ENCODE assay signal across 17 cellular contexts in the genomic region with DNA sequence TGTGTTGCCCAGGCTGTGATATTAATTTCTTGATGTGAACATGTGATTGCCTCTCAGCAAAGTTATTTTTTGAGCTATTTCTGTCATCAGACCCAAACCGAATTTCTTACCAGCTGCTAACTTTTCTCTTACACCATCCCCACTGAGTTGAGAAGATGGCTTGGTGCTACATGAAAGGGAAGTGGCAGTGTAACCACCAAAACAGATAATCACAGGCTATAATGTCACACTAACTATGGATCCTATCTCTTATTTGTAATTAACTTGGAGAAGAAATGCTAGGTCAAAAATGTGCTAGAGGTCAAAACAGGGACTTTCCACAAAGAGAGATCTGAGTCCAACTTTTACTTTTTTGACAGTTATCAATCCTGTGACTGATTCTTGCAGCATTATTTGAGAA.
"Had no signal": no experiment of that assay in that cellular context is flagged by ENCODE, and none has a peak within 500 bp of the region (broad histone marks: within the 10 kb centered on the region; RNA-seq: fewer than 3 reads in every experiment).

No MANE protein-coding gene starts in this region.

- DNase-seq: activated CD4-positive, alpha-beta T cell treated with anti-CD3 and anti-CD28 coated beads, Interleukin-2, amount 50 U/mL, for 4 hours; activated effector memory CD4-positive, alpha-beta T cell treated with anti-CD3 and anti-CD28 coated beads, Interleukin-2, amount 50 U/mL, for 16 hours; activated T-cell treated with anti-CD3 and anti-CD28 coated beads, Interleukin-2, amount 50 U/mL, for 72 hours; adrenal gland; effector CD8-positive, alpha-beta T cell; heart right ventricle; left ventricle myocardium superior; retina; spleen; stimulated activated naive B cell treated with anti-CD40 and anti-IgM and Interleukin-4, amounts not matched to agents 10 μg/mL and 1 μg/mL and 100 μg/mL, for 72 hours; tibial artery; WERI-Rb-1 had no signal

- H3K27me3 Mint-ChIP-seq: dendritic cell treated with granulocyte-macrophage colony-stimulating factor and Interleukin-4, amounts not matched to agents 40 ng/mL and 50 ng/mL, for 4 days; stimulated activated naive B cell treated with anti-CD40 and anti-IgM and Interleukin-4, amounts not matched to agents 10 μg/mL and 1 μg/mL and 100 μg/mL, for 72 hours had no signal

- H3K36me3 ChIP-seq: adrenal gland, esophagus muscularis mucosa, gastroesophageal sphincter, heart right ventricle, spleen, tibial artery, WERI-Rb-1 had no signal

- ATAC-seq: activated naive CD4-positive, alpha-beta T cell treated with anti-CD3 and anti-CD28 coated beads, Interleukin-2, amount 50 U/mL, for 72 hours; activated T-cell treated with anti-CD3 and anti-CD28 coated beads, Interleukin-2, amount 50 U/mL, for 72 hours; gastroesophageal sphincter; heart right ventricle; left ventricle myocardium superior; stimulated activated naive B cell treated with anti-CD40 and anti-IgM and Interleukin-4, amounts not matched to agents 10 μg/mL and 1 μg/mL and 100 μg/mL, for 72 hours had no signal

- H3K27ac Mint-ChIP-seq: activated naive CD4-positive, alpha-beta T cell treated with anti-CD3 and anti-CD28 coated beads, Interleukin-2, amount 50 U/mL, for 72 hours; activated T-cell treated with anti-CD3 and anti-CD28 coated beads, Interleukin-2, amount 50 U/mL, for 72 hours; dendritic cell treated with granulocyte-macrophage colony-stimulating factor and Interleukin-4, amounts not matched to agents 40 ng/mL and 50 ng/mL, for 4 days; stimulated activated naive B cell treated with anti-CD40 and anti-IgM and Interleukin-4, amounts not matched to agents 10 μg/mL and 1 μg/mL and 100 μg/mL, for 72 hours had no signal

- H3K4me3 Mint-ChIP-seq: activated T-cell treated with anti-CD3 and anti-CD28 coated beads, Interleukin-2, amount 50 U/mL, for 72 hours; dendritic cell treated with granulocyte-macrophage colony-stimulating factor and Interleukin-4, amounts not matched to agents 40 ng/mL and 50 ng/mL, for 4 days; neural crest cell; stimulated activated naive B cell treated with anti-CD40 and anti-IgM and Interleukin-4, amounts not matched to agents 10 μg/mL and 1 μg/mL and 100 μg/mL, for 72 hours had no signal

- H3K4me1 Mint-ChIP-seq: stimulated activated naive B cell treated with anti-CD40 and anti-IgM and Interleukin-4, amounts not matched to agents 10 μg/mL and 1 μg/mL and 100 μg/mL, for 72 hours had no signal

- H3K4me3 ChIP-seq: adrenal gland, esophagus muscularis mucosa, gastroesophageal sphincter, heart right ventricle, spleen, tibial artery had no signal

- H3K36me3 Mint-ChIP-seq: activated naive CD4-positive, alpha-beta T cell treated with anti-CD3 and anti-CD28 coated beads, Interleukin-2, amount 50 U/mL, for 72 hours; stimulated activated naive B cell treated with anti-CD40 and anti-IgM and Interleukin-4, amounts not matched to agents 10 μg/mL and 1 μg/mL and 100 μg/mL, for 72 hours had no signal

- H3K27me3 ChIP-seq: adrenal gland, esophagus muscularis mucosa, gastroesophageal sphincter, heart right ventricle, spleen, tibial artery had no signal

- H3K9me3 Mint-ChIP-seq: activated naive CD4-positive, alpha-beta T cell treated with anti-CD3 and anti-CD28 coated beads, Interleukin-2, amount 50 U/mL, for 72 hours; activated T-cell treated with anti-CD3 and anti-CD28 coated beads, Interleukin-2, amount 50 U/mL, for 72 hours; dendritic cell treated with granulocyte-macrophage colony-stimulating factor and Interleukin-4, amounts not matched to agents 40 ng/mL and 50 ng/mL, for 4 days; neural crest cell; stimulated activated naive B cell treated with anti-CD40 and anti-IgM and Interleukin-4, amounts not matched to agents 10 μg/mL and 1 μg/mL and 100 μg/mL, for 72 hours had no signal
